Comparison of ENCODE assay signal across 18 cellular contexts in genomic region chr1:167110586-167110985, GRCh38. TPM values are rescaled to one million over a fixed set of nuclear protein-coding genes. Genes with fewer than 3 reads are reported as not detected.
DNase-seq lines count a peak whose midpoint lies in the region; ATAC-seq and TF ChIP-seq lines count a peak whose summit lies in the region.
"Had no signal": no experiment of that assay in that cellular context is flagged by ENCODE, and none has a peak within 500 bp of the region (broad histone marks: within the 10 kb centered on the region; RNA-seq: fewer than 3 reads in every experiment).

No MANE protein-coding gene starts in this region.

- H3K4me1 ChIP-seq in BLaER1 treated with 17β-estradiol and CSF1 and Interleukin-3, amounts not matched to agents 10 nM and 100 nM, result peaks cover 16 to 39% (median 35%) of the 10 kb centered on the region in 10 experiments
- no peaks in the 10 kb centered on the region for H3K4me1 ChIP-seq in prostate gland (replicated peaks)

- H3K27me3 ChIP-seq in BLaER1 treated with 17β-estradiol and CSF1 and Interleukin-3, amounts not matched to agents 10 nM and 100 nM, result no peaks in the 10 kb centered on the region
- H3K27me3 ChIP-seq in prostate gland (replicated peaks; ENCODE audit: insufficient read depth), result no peaks in the 10 kb centered on the region
- H3K27me3 ChIP-seq: SJCRH30 had no signal

- no peak overlapping the region for H3K27ac ChIP-seq in BLaER1 treated with 17β-estradiol and CSF1 and Interleukin-3, amounts not matched to agents 10 nM and 100 nM
- H3K27ac ChIP-seq in prostate gland, result no peak overlapping the region
- H3K27ac ChIP-seq: epithelial cell of prostate, SJCRH30, WERI-Rb-1 had no signal

- H3K4me2 ChIP-seq in BLaER1 treated with 17β-estradiol and CSF1 and Interleukin-3, amounts not matched to agents 10 nM and 100 nM, result peak overlapping the region in 8 of 11 experiments; percentile 1 to 77 (median 34); a peak in 8 of 22 replicates

- no peak overlapping the region; a peak in 1 of 20 replicates for H3K4me3 ChIP-seq in BLaER1 treated with 17β-estradiol and CSF1 and Interleukin-3, amounts not matched to agents 10 nM and 100 nM
- no peak overlapping the region for H3K4me3 ChIP-seq in prostate gland
- H3K4me3 ChIP-seq: SJCRH30 had no signal

- H3K27me3 Mint-ChIP-seq in activated naive CD8-positive, alpha-beta T cell, result no peaks in the 10 kb centered on the region

- H3K9me3 Mint-ChIP-seq in activated naive CD8-positive, alpha-beta T cell (ENCODE audit: low read depth), result peaks cover 8% of the 10 kb centered on the region

- intact Hi-C loops in prostate gland (cut with DNase I), result no loop called here

- H4K20me1 ChIP-seq in BLaER1 treated with 17β-estradiol and CSF1 and Interleukin-3, amounts not matched to agents 10 nM and 100 nM, result no peaks in the 10 kb centered on the region

- H3K4me1 Mint-ChIP-seq in activated naive CD8-positive, alpha-beta T cell (ENCODE audit: low read depth), result peaks cover 35% of the 10 kb centered on the region

- WGBS in prostate gland, result 88% methylated on average over 3 of the region's 3 CpGs

- H3K36me3 ChIP-seq in BLaER1 treated with 17β-estradiol and CSF1 and Interleukin-3, amounts not matched to agents 10 nM and 100 nM, result no peaks in the 10 kb centered on the region
- H3K36me3 ChIP-seq in prostate gland, result no peaks in the 10 kb centered on the region
- H3K36me3 ChIP-seq: WERI-Rb-1 had no signal

- H3K9ac ChIP-seq in BLaER1 treated with 17β-estradiol and CSF1 and Interleukin-3, amounts not matched to agents 10 nM and 100 nM, result no peak overlapping the region

- H3K36me3 Mint-ChIP-seq in activated naive CD8-positive, alpha-beta T cell, result peaks cover 3% of the 10 kb centered on the region

- peak overlapping the region; percentile 14 for H3K4me3 Mint-ChIP-seq in activated naive CD8-positive, alpha-beta T cell
- H3K4me3 Mint-ChIP-seq: central memory CD8-positive, alpha-beta T cell had no signal

- no peak for TF ChIP-seq CTCF in prostate gland (IDR thresholded peaks at IDR 0.05)

- H3K27ac Mint-ChIP-seq in activated naive CD8-positive, alpha-beta T cell, result peak overlapping the region; percentile 7

- TF ChIP-seq POLR2A in prostate gland (IDR thresholded peaks at IDR 0.05), result no peak

- no peak for DNase-seq in DMS 273 treated with DMSO at 0.1 percent for 48 hours (lab: John Stamatoyannopoulos, UW)
- no peak for DNase-seq in NCI-H510A treated with DMSO at 0.1 percent for 48 hours (lab: John Stamatoyannopoulos, UW)
- DNase-seq in prostate gland (ENCODE audit: low spot score), result no peak
- DNase-seq: activated effector memory CD4-positive, alpha-beta T cell treated with anti-CD3 and anti-CD28 coated beads, Interleukin-2, amount 50 U/mL, for 16 hours; IMR-90; mammary epithelial cell; NCI-H1694; NCI-H748 treated with DMSO at 0.1 percent for 48 hours; SJCRH30; stimulated activated CD4-positive, alpha-beta T cell treated with anti-CD3 and anti-CD28 coated beads, Interleukin-15, amount 100 ng/mL, for 24 hours; WERI-Rb-1 had no signal

- H3K9me3 ChIP-seq in BLaER1 treated with 17β-estradiol and CSF1 and Interleukin-3, amounts not matched to agents 10 nM and 100 nM (replicated peaks in 1 of 11), result peaks cover 8 to 32% (median 22%) of the 10 kb centered on the region in 11 experiments; a peak in 21 of 22 replicates
- no peaks in the 10 kb centered on the region for H3K9me3 ChIP-seq in prostate gland
- H3K9me3 ChIP-seq: SJCRH30 had no signal

- ATAC-seq in GM19043 (IDR thresholded peaks at IDR 0.05; ENCODE audit: low read depth, unreplicated experiment) (peak; percentile 71), HG03460 (IDR thresholded peaks at IDR 0.05; ENCODE audit: unreplicated experiment) (peak; percentile 66), GM21381 (IDR thresholded peaks at IDR 0.05; ENCODE audit: unreplicated experiment) (no peak)

RNA-seq across cellular contexts. Expression of gene STYXL2, which starts 16.7 kb away (rescaled TPM):
- total RNA-seq in prostate gland, result 1 to 10 TPM in 1 of 2 donors, under 1 TPM in 1; 0.34 to 1.5 TPM
- total RNA-seq: IMR-90, mammary epithelial cell had no signal

RNA-seq across cellular contexts. Expression of gene GPA33, which starts 20.4 kb away (rescaled TPM):
- total RNA-seq in prostate gland, result not detected
- total RNA-seq: IMR-90, mammary epithelial cell had no signal
